9 cellular contexts compared by ENCODE assay signal in the genomic region with DNA sequence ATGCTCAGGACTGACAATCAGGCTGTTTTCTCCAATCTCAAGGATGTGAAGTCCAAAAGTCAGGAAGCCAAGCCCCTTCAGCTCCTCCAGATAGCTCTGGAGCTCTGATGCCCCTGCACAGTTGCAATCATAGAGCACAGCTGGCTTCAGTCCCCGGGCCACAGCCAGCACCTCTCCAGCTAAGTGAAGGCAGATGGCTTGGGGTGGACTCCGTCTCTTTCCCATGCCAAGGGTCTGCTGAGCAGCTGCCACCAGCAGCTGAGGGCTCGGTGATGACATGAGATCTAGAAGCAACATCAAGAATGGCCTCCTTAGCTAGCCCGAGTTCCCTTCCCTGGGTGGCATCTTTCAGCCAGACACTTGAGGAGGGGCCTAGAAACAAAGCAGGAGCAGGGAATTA. TPM values are rescaled to one million over a fixed set of nuclear protein-coding genes. Genes with fewer than 3 reads are reported as not detected.
A peak's percentile ranks its signal among the peaks of the same experiment; 100 is the strongest.
DNase-seq lines count a peak whose midpoint lies in the region; ATAC-seq and TF ChIP-seq lines count a peak whose summit lies in the region.
"Had no signal": no experiment of that assay in that cellular context is flagged by ENCODE, and none has a peak within 500 bp of the region (broad histone marks: within the 10 kb centered on the region; RNA-seq: fewer than 3 reads in every experiment).

No MANE protein-coding gene starts in this region.

- H3K27me3 ChIP-seq in DOHH2 (ENCODE audit: control insufficient read depth, low read length) (no peaks in the 10 kb centered on the region; the same call in 1 of the 2 replicates), neural progenitor cell (peaks cover 31% of the 10 kb centered on the region), prostate gland (replicated peaks; ENCODE audit: insufficient read depth) (no peaks in the 10 kb centered on the region)

- TF ChIP-seq CTCF in DOHH2 (IDR thresholded peaks at IDR 0.05; ENCODE audit: low read depth, low read length, poor library complexity, severe bottlenecking) = no peak
- TF ChIP-seq CTCF in coronary artery (IDR thresholded peaks at IDR 0.05) = no peak
- no peak for TF ChIP-seq CTCF in neural progenitor cell (IDR thresholded peaks at IDR 0.05)
- TF ChIP-seq CTCF in prostate gland (IDR thresholded peaks at IDR 0.05) = no peak

- DNase-seq in MV-4-11 (lab: John Stamatoyannopoulos, UW) (peak; percentile 2), coronary artery (ENCODE audit: low spot score) (no peak), neural progenitor cell (ENCODE audit: low spot score) (no peak), NCI-H1092 (lab: John Stamatoyannopoulos, UW) (no peak), prostate gland (ENCODE audit: low spot score) (no peak)
- DNase-seq: hippocampal formation had no signal

- TF ChIP-seq POLR2A in prostate gland (IDR thresholded peaks at IDR 0.05) = no peak

- no peak overlapping the region for H3K27ac ChIP-seq in DOHH2 (ENCODE audit: low read depth, low read length)
- no peak overlapping the region for H3K27ac ChIP-seq in coronary artery
- no peak overlapping the region for H3K27ac ChIP-seq in neural progenitor cell
- H3K27ac ChIP-seq in prostate gland = no peak overlapping the region

- H3K4me3 ChIP-seq in DOHH2 (ENCODE audit: low read length) = peak overlapping the region; percentile 83
- H3K4me3 ChIP-seq in coronary artery = peak overlapping the region; percentile 85
- H3K4me3 ChIP-seq in neural progenitor cell = peak overlapping the region; percentile 80
- no peak overlapping the region for H3K4me3 ChIP-seq in prostate gland

- H3K27me3 Mint-ChIP-seq in neural progenitor cell (ENCODE audit: insufficient read depth, low read depth) = peaks cover 7% of the 10 kb centered on the region

- peaks cover 11% of the 10 kb centered on the region for H3K9me3 ChIP-seq in DOHH2 (ENCODE audit: control insufficient read depth, insufficient read depth, low read length)
- no peaks in the 10 kb centered on the region for H3K9me3 ChIP-seq in neural progenitor cell (ENCODE audit: low read depth)
- H3K9me3 ChIP-seq in prostate gland = no peaks in the 10 kb centered on the region

- H3K79me2 ChIP-seq in DOHH2 (ENCODE audit: control insufficient read depth, low read length) (peaks cover 25% of the 10 kb centered on the region), neural progenitor cell (ENCODE audit: low read depth) (peaks cover 9% of the 10 kb centered on the region)

- H4K20me1 ChIP-seq in DOHH2 (ENCODE audit: control insufficient read depth, insufficient read depth, low read depth, low read length) (no peaks in the 10 kb centered on the region), neural progenitor cell (ENCODE audit: low read depth) (no peaks in the 10 kb centered on the region)

- H3K36me3 ChIP-seq in DOHH2 (ENCODE audit: control insufficient read depth, low read length) = peaks cover 28% of the 10 kb centered on the region
- H3K36me3 ChIP-seq in neural progenitor cell = no peaks in the 10 kb centered on the region
- no peaks in the 10 kb centered on the region for H3K36me3 ChIP-seq in prostate gland

- ATAC-seq in GM18909 (IDR thresholded peaks at IDR 0.05; ENCODE audit: poor library complexity, unreplicated experiment) (no peak), GM21390 (IDR thresholded peaks at IDR 0.05; ENCODE audit: unreplicated experiment) (no peak)

- H3K4me2 ChIP-seq in DOHH2 (ENCODE audit: low read length) = peak overlapping the region; percentile 85
- H3K4me2 ChIP-seq in neural progenitor cell = peak overlapping the region; percentile 94

- H3K4me3 Mint-ChIP-seq in neural progenitor cell = peak overlapping the region; percentile 89

- no peak overlapping the region for H3K27ac Mint-ChIP-seq in neural progenitor cell

- peaks cover 2% of the 10 kb centered on the region for H3K36me3 Mint-ChIP-seq in neural progenitor cell

- no peaks in the 10 kb centered on the region for H3K9me3 Mint-ChIP-seq in neural progenitor cell

- H3F3A ChIP-seq in DOHH2 (ENCODE audit: control insufficient read depth, insufficient read depth) (no peaks in the 10 kb centered on the region), neural progenitor cell (ENCODE audit: low read depth) (peaks cover 6% of the 10 kb centered on the region)

- no peaks in the 10 kb centered on the region for H3K9me2 ChIP-seq in DOHH2 (replicated peaks; ENCODE audit: control insufficient read depth, low read length)

- H3K4me1 ChIP-seq in DOHH2 (ENCODE audit: control insufficient read depth, low read length) = peaks cover 16% of the 10 kb centered on the region
- H3K4me1 ChIP-seq in neural progenitor cell = peaks cover 6% of the 10 kb centered on the region
- H3K4me1 ChIP-seq in prostate gland (replicated peaks) = peaks cover 30% of the 10 kb centered on the region

- H2AFZ ChIP-seq in neural progenitor cell (replicated peaks) = no peak overlapping the region

- WGBS in prostate gland = 54% methylated on average over 4 of the region's 4 CpGs

- H3K4me1 Mint-ChIP-seq in neural progenitor cell = peaks cover 9% of the 10 kb centered on the region

- peak overlapping the region; percentile 70 for H3K9ac ChIP-seq in neural progenitor cell

- intact Hi-C loops in prostate gland (cut with DNase I) = no loop called here

RNA-seq across cellular contexts. Expression of a gene that starts 1.0 kb away (rescaled TPM):
- 6.9 and 7.7 TPM in 2 replicates for total RNA-seq in neural progenitor cell (ENCODE audit: low replicate concordance)
- total RNA-seq in prostate gland = 1 to 10 TPM; 5.0 to 6.8 TPM

RNA-seq across cellular contexts. Expression of a gene that starts 22.6 kb away (rescaled TPM):
- 0.34 and 3.3 TPM in 2 replicates for total RNA-seq in neural progenitor cell (ENCODE audit: low replicate concordance)
- total RNA-seq in prostate gland = 100 to 1,000 TPM in 1 of 2 donors, 10 to 100 TPM in 1; 59.8 to 118 TPM

RNA-seq across cellular contexts. Expression of a gene that starts 27.5 kb away (rescaled TPM):
- not detected in 2 replicates for total RNA-seq in neural progenitor cell (ENCODE audit: low replicate concordance)
- total RNA-seq in prostate gland = 1 to 10 TPM in 1 of 2 donors, under 1 TPM in 1; 0.73 to 1.6 TPM

RNA-seq across cellular contexts. Expression of a gene that starts 44.4 kb away (rescaled TPM):
- 5.9 and 6.4 TPM in 2 replicates for total RNA-seq in neural progenitor cell (ENCODE audit: low replicate concordance)
- total RNA-seq in prostate gland = 1 to 10 TPM; 6.0 to 8.1 TPM

Comparison
In these comparisons a context has a peak if more than half of its experiments do, and no peak if none do; other contexts are left out.
1. H3K4me3 ChIP-seq: peak in DOHH2 (single experiment), coronary artery (single experiment) and neural progenitor cell (single experiment); none in prostate gland (0 of 2).
2. RNA of a gene that starts 22.6 kb away (total RNA-seq): 59.8 to 118 TPM in prostate gland; 0.34 to 3.3 TPM in neural progenitor cell; every median in the first group is over 10 times any median in the second.